ENCODE assay signal across 7 cellular contexts in genomic region chr2:143730155-143730949, GRCh38.
DNase-seq lines count a peak whose midpoint lies in the region; ATAC-seq and TF ChIP-seq lines count a peak whose summit lies in the region.

No MANE protein-coding gene starts in this region.

- H3K4me3 ChIP-seq in fibroblast of the aortic adventitia (ENCODE audit: low read depth, low read length) (no peak overlapping the region), heart right ventricle (no peak overlapping the region)

- H3K4me1 Mint-ChIP-seq in HFFc6 (ENCODE audit: low read depth), result peaks cover 23% of the 10 kb centered on the region

- H3K27ac ChIP-seq in heart right ventricle, result no peak overlapping the region

- H3K9me3 ChIP-seq in heart right ventricle, result no peaks in the 10 kb centered on the region

- peak overlapping the region; percentile 9; the same call in 1 of the 2 replicates for H3K4me3 Mint-ChIP-seq in HFFc6

- no peaks in the 10 kb centered on the region for H3K36me3 ChIP-seq in heart right ventricle

- WGBS in heart right ventricle, 2 donors, result 81 to 82% methylated on average over 6 of the region's 6 CpGs

- TF ChIP-seq CTCF in HFFc6 (IDR thresholded peaks at IDR 0.05), result no peak
- no peak for TF ChIP-seq CTCF in fibroblast of the aortic adventitia (IDR thresholded peaks at IDR 0.05; ENCODE audit: insufficient read depth, low read length)
- TF ChIP-seq CTCF in heart right ventricle (IDR thresholded peaks at IDR 0.05), result no peak

- intact Hi-C loops in heart right ventricle (cut with DNase I), result no loop called here

- no peak for DNase-seq in HFFc6
- peak; percentile 44 for DNase-seq in MV-4-11 (lab: John Stamatoyannopoulos, UW)
- DNase-seq in fibroblast of the aortic adventitia (ENCODE audit: low read depth), result peak; percentile 14
- DNase-seq in heart right ventricle, result no peak
- no peak for DNase-seq in cerebellum (ENCODE audit: low spot score)
- DNase-seq in activated gamma-delta T cell (lab: John Stamatoyannopoulos, UW), result no peak

- H3K4me1 ChIP-seq in heart right ventricle, result peaks cover 0 to 14% (median 0%) of the 10 kb centered on the region in 9 donors

- no peaks in the 10 kb centered on the region for H3K9me3 Mint-ChIP-seq in HFFc6

- ATAC-seq in GM18867 (IDR thresholded peaks at IDR 0.05; ENCODE audit: unreplicated experiment), result peak; percentile 84
- ATAC-seq in heart right ventricle, result no peak

- no peaks in the 10 kb centered on the region for H3K27me3 ChIP-seq in heart right ventricle

- H3K36me3 Mint-ChIP-seq in HFFc6 (ENCODE audit: low read depth), result no peaks in the 10 kb centered on the region

- peak overlapping the region; percentile 38; the same call in 1 of the 2 replicates for H3K27ac Mint-ChIP-seq in HFFc6

- no peaks in the 10 kb centered on the region; the same call in 1 of the 2 replicates for H3K27me3 Mint-ChIP-seq in HFFc6 (ENCODE audit: insufficient read depth)

Comparison
In these comparisons a context has a peak if more than half of its experiments do, and no peak if none do; other contexts are left out.
1. DNase-seq: peak in MV-4-11 (single experiment) and fibroblast of the aortic adventitia (single experiment); none in HFFc6 (single experiment), heart right ventricle (0 of 2), cerebellum (single experiment) and activated gamma-delta T cell (single experiment).